12 cellular contexts compared by ENCODE assay signal in the genomic region with DNA sequence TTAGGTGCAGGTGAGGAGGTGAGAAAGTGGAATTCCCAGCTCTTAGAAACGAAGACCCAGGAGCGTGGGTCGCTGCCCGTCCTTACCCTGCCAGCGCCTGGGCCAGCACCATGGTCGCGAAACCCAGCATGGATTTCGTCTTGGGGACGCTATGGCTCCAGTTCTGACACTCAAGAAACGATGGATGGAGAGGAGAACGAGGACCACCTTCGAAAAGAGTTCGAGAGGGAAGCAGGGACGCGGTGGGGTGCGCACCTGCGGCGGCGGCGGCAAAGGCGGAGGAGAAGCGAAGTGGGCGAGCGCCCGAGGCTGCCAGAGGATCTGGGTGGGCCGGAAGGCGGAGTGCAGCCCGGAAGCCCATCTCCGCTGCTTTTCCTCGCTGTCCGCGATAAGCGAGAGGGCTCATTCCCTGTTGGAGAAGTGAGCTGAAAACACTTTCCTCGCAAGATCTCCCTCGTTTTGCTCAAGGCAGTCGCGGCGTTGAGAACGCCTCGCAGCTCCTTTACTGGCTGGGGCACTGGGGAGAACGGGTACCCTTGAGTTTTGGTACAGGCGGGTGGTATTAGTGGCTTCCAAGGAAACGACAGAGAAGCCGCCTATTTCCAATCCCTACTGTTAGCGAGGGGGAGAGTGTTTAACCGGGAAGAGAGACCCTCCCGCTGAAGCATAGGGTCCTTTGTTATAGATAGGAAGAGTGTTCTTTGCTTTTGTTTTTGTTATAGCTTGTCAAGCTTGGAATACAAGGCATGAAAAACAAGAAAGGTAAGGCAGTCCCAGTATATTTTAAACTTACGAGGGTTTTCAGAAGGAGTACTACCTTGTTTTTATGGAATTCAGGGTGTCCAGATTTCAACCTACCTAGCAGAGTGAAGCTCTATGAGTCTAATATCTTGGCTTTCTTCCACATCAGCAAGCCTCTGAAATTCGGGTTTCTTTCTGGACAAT.
DNase-seq lines count a peak whose midpoint lies in the region; ATAC-seq and TF ChIP-seq lines count a peak whose summit lies in the region.
"Had no signal": no experiment of that assay in that cellular context is flagged by ENCODE, and none has a peak within 500 bp of the region (broad histone marks: within the 10 kb centered on the region; RNA-seq: fewer than 3 reads in every experiment).

No MANE protein-coding gene starts in this region.

- peak overlapping the region; percentile 30 for H3K4me3 Mint-ChIP-seq in mesothelial cell of epicardium

- DNase-seq in AG09309 (ENCODE audit: low read depth) (no peak), HFF-Myc (ENCODE audit: extremely low read depth, low read depth) (no peak), cardiac fibroblast (ENCODE audit: low read depth in 2 of 2) (no peak), mesothelial cell of epicardium (ENCODE audit: low spot score in 2 of 2, unreplicated experiment in 2 of 2) (no peak), NCI-H526 (lab: John Stamatoyannopoulos, UW) (no peak), middle frontal gyrus (ENCODE audit: extremely low spot score, low spot score) (no peak)
- DNase-seq: central memory CD4-positive, alpha-beta T cell; NCI-H446 treated with DMSO at 0.1 percent for 48 hours; nucleus accumbens; tibial artery had no signal

- H3K36me3 Mint-ChIP-seq in mesothelial cell of epicardium, result peaks cover 2% of the 10 kb centered on the region

- H3K27ac Mint-ChIP-seq in mesothelial cell of epicardium, result no peak overlapping the region

- H3K4me3 ChIP-seq in AG09309 (ENCODE audit: control insufficient read depth, low read depth, low read length), result peak overlapping the region; percentile 38
- H3K4me3 ChIP-seq in HFF-Myc (replicated peaks; ENCODE audit: low read depth, low read length), result peak overlapping the region; percentile 43
- H3K4me3 ChIP-seq in cardiac fibroblast (replicated peaks in 1 of 2; ENCODE audit: low read depth in 2 of 2, low read length in 2 of 2), result peak overlapping the region; percentile 14 to 31
- H3K4me3 ChIP-seq: tibial artery had no signal

- ATAC-seq in GM18907 (IDR thresholded peaks at IDR 0.05; ENCODE audit: unreplicated experiment) (no peak), GM18867 (IDR thresholded peaks at IDR 0.05; ENCODE audit: unreplicated experiment) (no peak)

- no peak for TF ChIP-seq CTCF in AG09309 (IDR thresholded peaks at IDR 0.05; ENCODE audit: control insufficient read depth, insufficient read depth, low read depth, low read length, missing control alignments)
- TF ChIP-seq CTCF in HFF-Myc (IDR thresholded peaks at IDR 0.05; ENCODE audit: low read depth, low read length, missing control alignments), result no peak
- TF ChIP-seq CTCF in cardiac fibroblast (IDR thresholded peaks at IDR 0.05; ENCODE audit: low read depth, low read length), result no peak
- TF ChIP-seq CTCF in mesothelial cell of epicardium (IDR thresholded peaks at IDR 0.05; ENCODE audit: unreplicated experiment), result no peak

- peaks cover 12% of the 10 kb centered on the region for H3K4me1 Mint-ChIP-seq in mesothelial cell of epicardium

- peaks cover 99% of the 10 kb centered on the region for H3K27me3 Mint-ChIP-seq in mesothelial cell of epicardium (ENCODE audit: low read depth)

- no peaks in the 10 kb centered on the region for H3K9me3 Mint-ChIP-seq in mesothelial cell of epicardium
